In genomic region chr20:11687546-11688292, GRCh38 we compare ENCODE assay signal across 1 cellular context.
TF ChIP-seq lines count a peak whose summit lies in the region.

No MANE protein-coding gene starts in this region.

TF ChIP-seq in HepG2, 621 proteins besides CTCF, POLR2A, EP300 and RAD21 (continued from another document and continues in another):
- peak; percentile 79 for TF ChIP-seq HOMEZ (CRISPR knock-in tag; IDR thresholded peaks at IDR 0.05; ENCODE audit: low read depth)
- TF ChIP-seq ZNF530 (CRISPR knock-in tag; IDR thresholded peaks at IDR 0.05; ENCODE audit: low read depth), result no peak
- no peak for TF ChIP-seq ZSCAN31 (CRISPR knock-in tag; IDR thresholded peaks at IDR 0.05; ENCODE audit: low read depth)
- TF ChIP-seq ZNF792 (CRISPR knock-in tag; IDR thresholded peaks at IDR 0.05), result peak; percentile 62; the same call in 1 of the 2 replicates
- TF ChIP-seq ETV6 (CRISPR knock-in tag; conservative IDR thresholded peaks at IDR 0.05), result no peak
- no peak for TF ChIP-seq THYN1 (CRISPR knock-in tag; IDR thresholded peaks at IDR 0.05; ENCODE audit: borderline replicate concordance, low read depth)
- no peak for TF ChIP-seq BATF2 (CRISPR knock-in tag; IDR thresholded peaks at IDR 0.05)
- TF ChIP-seq MEF2D (CRISPR knock-in tag; IDR thresholded peaks at IDR 0.05), result peak; percentile 69; the same call in 1 of the 2 replicates
- TF ChIP-seq BCL3 (CRISPR knock-in tag; IDR thresholded peaks at IDR 0.05), result no peak
- TF ChIP-seq NFRKB (IDR thresholded peaks at IDR 0.05), result no peak
- no peak for TF ChIP-seq HNRNPH1 (optimal IDR thresholded peaks at IDR 0.05; ENCODE audit: low read depth, low read length)
- no peak for TF ChIP-seq HNF4A (CRISPR knock-in tag; IDR thresholded peaks at IDR 0.05)
- peak; percentile 50; the same call in 1 of the 2 replicates for TF ChIP-seq ZNF644 (CRISPR knock-in tag; IDR thresholded peaks at IDR 0.05; ENCODE audit: low read depth)
- TF ChIP-seq ISL2 (CRISPR knock-in tag; IDR thresholded peaks at IDR 0.05), result no peak
- no peak for TF ChIP-seq ZNF225 (CRISPR knock-in tag; IDR thresholded peaks at IDR 0.05)
- TF ChIP-seq ZBTB7A (CRISPR knock-in tag; IDR thresholded peaks at IDR 0.05), result no peak
- no peak for TF ChIP-seq ZNF619 (CRISPR knock-in tag; IDR thresholded peaks at IDR 0.05)
- no peak for TF ChIP-seq RFXANK (CRISPR knock-in tag; IDR thresholded peaks at IDR 0.05)
- no peak for TF ChIP-seq ZMAT5 (CRISPR knock-in tag; IDR thresholded peaks at IDR 0.05; ENCODE audit: borderline replicate concordance, low read depth)
- no peak for TF ChIP-seq ZNF597 (CRISPR knock-in tag; IDR thresholded peaks at IDR 0.05)
- no peak for TF ChIP-seq POLR2AphosphoS5 (IDR thresholded peaks at IDR 0.05; ENCODE audit: low read depth, low read length)
- TF ChIP-seq ZNF576 (CRISPR knock-in tag; IDR thresholded peaks at IDR 0.05), result no peak
- peak; percentile 97 for TF ChIP-seq ARID3A (IDR thresholded peaks at IDR 0.05; ENCODE audit: low read depth, low read length)
- no peak for TF ChIP-seq TERF1 (CRISPR knock-in tag; IDR thresholded peaks at IDR 0.05)
- no peak for TF ChIP-seq KDM1A (CRISPR knock-in tag; IDR thresholded peaks at IDR 0.05)
- TF ChIP-seq BORCS8-MEF2B (CRISPR knock-in tag; IDR thresholded peaks at IDR 0.05), result no peak
- no peak; the same call in 1 of the 2 replicates for TF ChIP-seq ZKSCAN1 (IDR thresholded peaks at IDR 0.05; ENCODE audit: low read length)
- TF ChIP-seq MBD4 (IDR thresholded peaks at IDR 0.05; ENCODE audit: borderline replicate concordance, low read length), result peak; percentile 35; the same call in 1 of the 2 replicates
- TF ChIP-seq ZNF326 (CRISPR knock-in tag; IDR thresholded peaks at IDR 0.05; ENCODE audit: borderline replicate concordance), result no peak
- TF ChIP-seq HIC2 (CRISPR knock-in tag; IDR thresholded peaks at IDR 0.05; ENCODE audit: low read depth), result peak; percentile 29; the same call in 1 of the 2 replicates
- no peak for TF ChIP-seq ZNF839 (CRISPR knock-in tag; IDR thresholded peaks at IDR 0.05; ENCODE audit: borderline replicate concordance)
- TF ChIP-seq CHD2 (IDR thresholded peaks at IDR 0.05; ENCODE audit: low read depth, low read length), result no peak
- TF ChIP-seq ZNF446 (CRISPR knock-in tag; IDR thresholded peaks at IDR 0.05), result no peak
- no peak for TF ChIP-seq ZNF367 (CRISPR knock-in tag; IDR thresholded peaks at IDR 0.05; ENCODE audit: borderline replicate concordance)
- peak; percentile 62; the same call in 1 of the 2 replicates for TF ChIP-seq ZFP36L1 (CRISPR knock-in tag; IDR thresholded peaks at IDR 0.05)
- TF ChIP-seq GTF3A (CRISPR knock-in tag; conservative IDR thresholded peaks at IDR 0.05), result no peak
- TF ChIP-seq MNT (IDR thresholded peaks at IDR 0.05), result no peak
- TF ChIP-seq TP53 (CRISPR knock-in tag; conservative IDR thresholded peaks at IDR 0.05), result no peak
- no peak for TF ChIP-seq MTA1 (CRISPR knock-in tag; IDR thresholded peaks at IDR 0.05; ENCODE audit: borderline replicate concordance)
- TF ChIP-seq CSRNP2 (CRISPR knock-in tag; conservative IDR thresholded peaks at IDR 0.05; ENCODE audit: low read depth), result no peak
- TF ChIP-seq HMGXB3 (CRISPR knock-in tag; IDR thresholded peaks at IDR 0.05; ENCODE audit: borderline replicate concordance), result 0 out of 2 replicates have a peak, but pooled peaks have one; percentile 75
- TF ChIP-seq CREB1 (IDR thresholded peaks at IDR 0.05), result peak; percentile 77
- TF ChIP-seq CREB1 (CRISPR knock-in tag; IDR thresholded peaks at IDR 0.05), result peak; percentile 71
- no peak for TF ChIP-seq HNRNPLL (IDR thresholded peaks at IDR 0.05; ENCODE audit: low read depth, low read length, poor library complexity, severe bottlenecking)
- TF ChIP-seq CREM (IDR thresholded peaks at IDR 0.05), result peak; percentile 61
- no peak for TF ChIP-seq CREM (CRISPR knock-in tag; IDR thresholded peaks at IDR 0.05)
- TF ChIP-seq ZNF382 (CRISPR knock-in tag; IDR thresholded peaks at IDR 0.05; ENCODE audit: borderline replicate concordance), result no peak
- peak; percentile 59; the same call in 1 of the 2 replicates for TF ChIP-seq SOX13 (IDR thresholded peaks at IDR 0.05)
- TF ChIP-seq SOX13 (CRISPR knock-in tag; conservative IDR thresholded peaks at IDR 0.05 in 1 of 2, IDR thresholded peaks at IDR 0.05 in 1 of 2), result peak in 1 of 2 experiments; percentile 93; a peak in 2 of 4 replicates
